18 cellular contexts compared by ENCODE assay signal in the genomic region with DNA sequence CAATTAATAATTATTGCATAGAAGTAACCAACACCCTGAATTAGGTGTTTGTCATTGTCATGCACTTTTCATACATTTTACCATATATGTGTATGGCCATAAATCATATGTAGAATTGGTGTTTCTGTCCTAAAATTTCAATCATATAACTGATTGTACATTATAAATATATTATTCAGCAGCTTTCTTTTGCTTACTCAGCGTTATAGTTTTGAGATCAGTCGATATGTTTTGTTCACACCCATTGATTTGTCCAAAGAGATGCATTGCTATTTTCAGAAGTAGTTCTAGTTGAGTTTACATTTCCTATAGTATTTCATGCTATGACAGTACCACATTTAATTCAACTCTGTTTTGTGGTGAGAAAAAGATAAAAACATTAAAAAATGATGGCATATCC. TPM values are rescaled to one million over a fixed set of nuclear protein-coding genes. Genes with fewer than 3 reads are reported as not detected.
DNase-seq lines count a peak whose midpoint lies in the region; ATAC-seq, FAIRE-seq and TF ChIP-seq lines count a peak whose summit lies in the region.
"Had no signal": no experiment of that assay in that cellular context is flagged by ENCODE, and none has a peak within 500 bp of the region (broad histone marks: within the 10 kb centered on the region; RNA-seq: fewer than 3 reads in every experiment).

No MANE protein-coding gene starts in this region.

- no peak overlapping the region for H3K27ac ChIP-seq in A549
- no peak overlapping the region for H3K27ac ChIP-seq in IMR-90 (ENCODE audit: insufficient read depth, low read length)
- H3K27ac ChIP-seq in H1 (ENCODE audit: low read depth, low read length) = no peak overlapping the region
- H3K27ac ChIP-seq: BLaER1 treated with 17β-estradiol and CSF1 and Interleukin-3, amounts not matched to agents 10 nM and 100 nM; C4-2B had no signal

- H4K8ac ChIP-seq in IMR-90 (ENCODE audit: low read depth in 2 of 2, low read length in 2 of 2) = no peak overlapping the region
- no peak overlapping the region for H4K8ac ChIP-seq in H1 (ENCODE audit: extremely low read depth, insufficient read depth, low read length)

- H4K91ac ChIP-seq in IMR-90 (ENCODE audit: insufficient read depth, low read depth, low read length) (no peak overlapping the region), H1 (replicated peaks; ENCODE audit: insufficient read length, low read length) (no peak overlapping the region)

- no peak overlapping the region for H3K56ac ChIP-seq in IMR-90 (ENCODE audit: extremely low read depth, insufficient read depth, low read length)
- H3K56ac ChIP-seq in H1 (replicated peaks; ENCODE audit: insufficient read length, low read depth, low read length) = no peak overlapping the region

- H3K23ac ChIP-seq in IMR-90 (ENCODE audit: low read depth, low read length) (no peak overlapping the region), H1 (ENCODE audit: insufficient read length) (no peak overlapping the region)

- H2BK15ac ChIP-seq in IMR-90 (ENCODE audit: low read depth, low read length) (no peak overlapping the region), H1 (ENCODE audit: low read length) (no peak overlapping the region)

- H3K9me3 ChIP-seq in A549 (no peaks in the 10 kb centered on the region), IMR-90 (ENCODE audit: control insufficient read depth, insufficient read depth, low read length) (no peaks in the 10 kb centered on the region), H1 (ENCODE audit: insufficient read depth in 2 of 2, low read depth in 1 of 2, low read length in 1 of 2) (peaks cover 0 to 9% of the 10 kb centered on the region in 2 experiments; a peak in 1 of 4 replicates)
- H3K9me3 ChIP-seq: Caco-2 had no signal

- no peaks in the 10 kb centered on the region for H4K20me1 ChIP-seq in IMR-90 (ENCODE audit: insufficient read depth, low read length)
- no peaks in the 10 kb centered on the region for H4K20me1 ChIP-seq in H1 (replicated peaks in 1 of 2; ENCODE audit: control insufficient read depth in 1 of 2, insufficient read depth in 2 of 2, low read length in 2 of 2)
- H4K20me1 ChIP-seq: BLaER1 treated with 17β-estradiol and CSF1 and Interleukin-3, amounts not matched to agents 10 nM and 100 nM had no signal

- TF ChIP-seq CTCF in A549 (IDR thresholded peaks at IDR 0.05) = no peak
- no peak for TF ChIP-seq CTCF in IMR-90 (conservative IDR thresholded peaks at IDR 0.05; ENCODE audit: low read depth, low read length)
- TF ChIP-seq CTCF in H1 (IDR thresholded peaks at IDR 0.05; ENCODE audit: control extremely low read depth in 1 of 3, insufficient read depth in 1 of 3, low read depth in 1 of 3, low read length in 3 of 3) = no peak

- no peaks in the 10 kb centered on the region for H3K79me1 ChIP-seq in IMR-90 (ENCODE audit: low read depth in 1 of 2, low read length in 2 of 2)
- H3K79me1 ChIP-seq in H1 (ENCODE audit: low read depth, low read length) = no peaks in the 10 kb centered on the region

- no peaks in the 10 kb centered on the region for H3K9me1 ChIP-seq in IMR-90 (ENCODE audit: insufficient read depth, low read length)

- no TSS peak for BruUV-seq in IMR-90 (replicated peaks; lab: Mats Ljungman, UMichigan)

- TF ChIP-seq EP300 in A549 (IDR thresholded peaks at IDR 0.05) = no peak
- TF ChIP-seq EP300 in H1 (IDR thresholded peaks at IDR 0.05; ENCODE audit: borderline replicate concordance in 1 of 2, low read depth in 2 of 2, low read length in 2 of 2) = no peak

- H3K18ac ChIP-seq in IMR-90 (ENCODE audit: low read depth, low read length) (no peak overlapping the region), H1 (ENCODE audit: extremely low read depth, low read length) (no peak overlapping the region)

- no peak overlapping the region for H2BK20ac ChIP-seq in IMR-90 (ENCODE audit: low read depth, low read length)
- H2BK20ac ChIP-seq in H1 (ENCODE audit: low read length) = no peak overlapping the region

- H3K4me3 ChIP-seq in A549 = no peak overlapping the region
- no peak overlapping the region for H3K4me3 ChIP-seq in IMR-90 (ENCODE audit: insufficient read depth, low read depth, low read length)
- no peak overlapping the region for H3K4me3 ChIP-seq in H1 (ENCODE audit: extremely low read depth in 1 of 4, insufficient read depth in 2 of 4, low read depth in 3 of 4, low read length in 4 of 4)
- H3K4me3 ChIP-seq: BLaER1 treated with 17β-estradiol and CSF1 and Interleukin-3, amounts not matched to agents 10 nM and 100 nM had no signal

- no peak overlapping the region for H2AFZ ChIP-seq in IMR-90 (replicated peaks; ENCODE audit: low read length, poor library complexity)
- H2AFZ ChIP-seq in H1 (ENCODE audit: low read length) = no peak overlapping the region

- FAIRE-seq in A549 (lab: Jason Lieb, UNC) (no peak), H1 (lab: Jason Lieb, UNC) (no peak)
- FAIRE-seq: D721Med, G401.6, GM19239 had no signal

- no peaks in the 10 kb centered on the region for H3K36me3 ChIP-seq in IMR-90 (ENCODE audit: control insufficient read depth, insufficient read depth, low read length)
- peaks cover 0 to 5% (median 0%) of the 10 kb centered on the region in 4 experiments; a peak in 1 of 8 replicates for H3K36me3 ChIP-seq in H1 (ENCODE audit: control insufficient read depth in 2 of 4, insufficient read depth in 4 of 4, low read length in 3 of 4)
- H3K36me3 ChIP-seq: BLaER1 treated with 17β-estradiol and CSF1 and Interleukin-3, amounts not matched to agents 10 nM and 100 nM had no signal

- no peak overlapping the region for H3K9ac ChIP-seq in IMR-90 (ENCODE audit: low read depth, low read length)
- H3K9ac ChIP-seq in H1 (replicated peaks in 1 of 4; ENCODE audit: extremely low read depth in 1 of 4, low read depth in 3 of 4, low read length in 3 of 4) = no peak overlapping the region
- H3K9ac ChIP-seq: BLaER1 treated with 17β-estradiol and CSF1 and Interleukin-3, amounts not matched to agents 10 nM and 100 nM had no signal

- H3K27me3 ChIP-seq in IMR-90 (ENCODE audit: control insufficient read depth, insufficient read depth, low read length) = no peaks in the 10 kb centered on the region
- H3K27me3 ChIP-seq in H1 (replicated peaks in 1 of 4; ENCODE audit: control insufficient read depth in 3 of 4, extremely low read depth in 1 of 4, insufficient read depth in 3 of 4, low read length in 3 of 4) = no peaks in the 10 kb centered on the region
- H3K27me3 ChIP-seq: BLaER1 treated with 17β-estradiol and CSF1 and Interleukin-3, amounts not matched to agents 10 nM and 100 nM had no signal

- H3K23me2 ChIP-seq in H1 (ENCODE audit: low read depth, low read length) = peaks cover 2% of the 10 kb centered on the region; the same call in 1 of the 2 replicates

- WGBS in A549 (ENCODE audit: missing lambda C conversion rate) = 13% methylated on average over 2 of the region's 2 CpGs
- no CpG with 5 or more reads among the region's 2 CpGs for WGBS in IMR-90 (ENCODE audit: extremely low coverage in 2 of 2, insufficient read length in 1 of 2), 2 experiments
- 88% methylated on average over 2 of the region's 2 CpGs; no CpG with 5 or more reads in 1 of the 2 experiments for WGBS in H1 (ENCODE audit: extremely low coverage in 1 of 2, insufficient coverage in 1 of 2, insufficient read length in 1 of 2, insufficient replicate concordance in 2 of 2, low coverage in 1 of 2, low lambda C conversion rate in 2 of 2, missing lambda C conversion rate in 1 of 2), 2 experiments

- H4K5ac ChIP-seq in IMR-90 (ENCODE audit: low read depth, low read length) = no peak overlapping the region
- no peak overlapping the region for H4K5ac ChIP-seq in H1 (ENCODE audit: insufficient read length, low read depth, low read length)

- no peak overlapping the region for H2AK5ac ChIP-seq in IMR-90 (ENCODE audit: low read depth, low read length)
- H2AK5ac ChIP-seq in H1 (ENCODE audit: low read depth, low read length) = no peak overlapping the region

- no peak overlapping the region for H2BK5ac ChIP-seq in IMR-90 (ENCODE audit: low read depth, low read length, poor library complexity, severe bottlenecking)
- H2BK5ac ChIP-seq in H1 (ENCODE audit: low read depth, low read length) = no peak overlapping the region

- no peak overlapping the region for H2BK12ac ChIP-seq in H1 (ENCODE audit: low read depth, low read length)

- DNase-seq in A549 (ENCODE audit: low read depth in 1 of 2, low spot score in 1 of 2) = no peak
- DNase-seq in IMR-90 = no peak
- no peak for DNase-seq in H1 (ENCODE audit: low read depth in 1 of 2, low spot score in 2 of 2)
- no peak for DNase-seq in NCI-H2227 treated with DMSO at 0.1 percent for 48 hours (lab: John Stamatoyannopoulos, UW)
- DNase-seq: 8988T; AML-193; Caco-2; Calu3; CD4-positive, alpha-beta T cell; CD8-positive, alpha-beta T cell; DMS79 treated with DMSO at 0.1 percent for 48 hours; GF-D8 had no signal

- H3K4me1 ChIP-seq in A549 = no peaks in the 10 kb centered on the region
- no peaks in the 10 kb centered on the region for H3K4me1 ChIP-seq in IMR-90 (ENCODE audit: control insufficient read depth, insufficient read depth, low read length)
- no peaks in the 10 kb centered on the region for H3K4me1 ChIP-seq in H1 (replicated peaks in 1 of 4; ENCODE audit: control insufficient read depth in 3 of 4, insufficient read depth in 4 of 4, low read length in 3 of 4)
- H3K4me1 ChIP-seq: Caco-2 had no signal

- dilution Hi-C loops in IMR-90 (cut with HindIII; ENCODE audit: low sequenced_read_pairs, unreplicated experiment) = no loop called here

- in situ Hi-C loops in IMR-90 (cut with MboI; ENCODE audit: low sequenced_read_pairs) = no loop called here

- no peak overlapping the region for H3K14ac ChIP-seq in IMR-90 (replicated peaks; ENCODE audit: low read depth, low read length)
- no peak overlapping the region for H3K14ac ChIP-seq in H1 (ENCODE audit: insufficient read length)

- POLR2A ChIA-PET in A549 (lab: Yijun Ruan, JAX) (no interaction called here), IMR-90 (lab: Charles Lee; ENCODE audit: unreplicated experiment) (no interaction called here), H1 (lab: Charles Lee; ENCODE audit: partially characterized antibody) (no interaction called here)

- no peak overlapping the region for H3K4me2 ChIP-seq in A549
- no peak overlapping the region for H3K4me2 ChIP-seq in IMR-90 (ENCODE audit: low read depth, low read length)
- no peak overlapping the region for H3K4me2 ChIP-seq in H1 (ENCODE audit: insufficient read depth in 1 of 2, low read depth in 2 of 2, low read length in 2 of 2)
- H3K4me2 ChIP-seq: BLaER1 treated with 17β-estradiol and CSF1 and Interleukin-3, amounts not matched to agents 10 nM and 100 nM had no signal

- intact Hi-C loops in IMR-90 (cut with micrococcal nuclease) = no loop called here

- TF ChIP-seq POLR2A in A549 (IDR thresholded peaks at IDR 0.05; ENCODE audit: low read length) (no peak), IMR-90 (IDR thresholded peaks at IDR 0.05; ENCODE audit: low read depth, low read length) (no peak), H1 (IDR thresholded peaks at IDR 0.05; ENCODE audit: control extremely low read depth in 1 of 2, low read depth in 2 of 2, low read length in 2 of 2) (no peak)

- H2BK120ac ChIP-seq in IMR-90 (ENCODE audit: low read depth, low read length) (no peak overlapping the region), H1 (replicated peaks; ENCODE audit: low read depth, low read length) (no peak overlapping the region)

- CTCF ChIA-PET in A549 (lab: Yijun Ruan, JAX) = no interaction called here
- CTCF ChIA-PET in IMR-90 (lab: Yijun Ruan, JAX) = interaction anchor here (0.6 kb wide), 1 partner anchor 78 kb away, joined by 4 read pairs; no protein-coding TSS in a partner anchor
- CTCF ChIA-PET in H1 (lab: Charles Lee; ENCODE audit: partially characterized antibody) = no interaction called here

- no peak overlapping the region for H2AK9ac ChIP-seq in IMR-90 (replicated peaks; ENCODE audit: low read depth, low read length, poor library complexity)

- no peak for ATAC-seq in A549
- no peak for ATAC-seq in IMR-90 (ENCODE audit: low read depth)
- no peak for ATAC-seq in GM21723 (IDR thresholded peaks at IDR 0.05; ENCODE audit: unreplicated experiment)
- ATAC-seq: CD8-positive, alpha-beta T cell had no signal

- H3K4ac ChIP-seq in IMR-90 (ENCODE audit: low read depth, low read length) (no peak overlapping the region), H1 (replicated peaks; ENCODE audit: insufficient read length, low read depth, low read length) (no peak overlapping the region)

- no peak for TF ChIP-seq RAD21 in A549 (conservative IDR thresholded peaks at IDR 0.05 in 1 of 2, IDR thresholded peaks at IDR 0.05 in 1 of 2)
- TF ChIP-seq RAD21 in IMR-90 (IDR thresholded peaks at IDR 0.05; ENCODE audit: low read length) = no peak
- no peak for TF ChIP-seq RAD21 in H1 (IDR thresholded peaks at IDR 0.05 in 1 of 2, conservative IDR thresholded peaks at IDR 0.05 in 1 of 2; ENCODE audit: low read depth in 2 of 2, low read length in 2 of 2)

- H3K79me2 ChIP-seq in H1 (ENCODE audit: control insufficient read depth in 1 of 2, insufficient read depth in 2 of 2, low read length in 2 of 2) = no peaks in the 10 kb centered on the region

RNA-seq across cellular contexts. Expression of a gene that starts 50.5 kb away (rescaled TPM):
- polyA plus RNA-seq in A549 (2011; rRNA removed) (65.8 and 70.4 TPM in 2 replicates), A549 (2017; fragmentation: RNase III; extraction: RNeasy Plus Mini Kit Qiagen cat#74134 plus additional on column Dnase treatment) (25.8 to 26.9 TPM (median 26.8 TPM) in 3 replicates), IMR-90 (2012; rRNA removed) (27.6 and 31.7 TPM in 2 replicates), H1 (2011; rRNA removed) (16.5 and 22.2 TPM in 2 replicates)
- polyA plus RNA-seq in A549 (2012; cell fraction: cytosol; rRNA removed) = 13.5 and 17.6 TPM in 2 replicates
- polyA plus RNA-seq in A549 (2012; cell fraction: nucleus; rRNA removed) = 22.0 and 25.8 TPM in 2 replicates
- polyA minus RNA-seq in A549 (2011; rRNA and poly(A)+ RNA removed) = 72.5 and 83.8 TPM in 2 replicates
- 50.0 and 50.2 TPM in 2 replicates for total RNA-seq in IMR-90 (2012; rRNA removed)
- polyA plus RNA-seq in IMR-90 (2012; cell fraction: cytosol; rRNA removed) = 10.7 and 10.9 TPM in 2 replicates
- polyA plus RNA-seq in IMR-90 (2012; cell fraction: nucleus; rRNA removed; ENCODE audit: low replicate concordance) = 18.6 and 48.8 TPM in 2 replicates
- 36.8 and 40.3 TPM in 2 replicates for total RNA-seq in H1 (2021; fragmentation: NEBNext Ultra II Directional; extraction: Animal tissue kit (Norgen Biotek cat#: 25700))
- 22.1 TPM for polyA plus RNA-seq in H1 (2011; cell fraction: cytosol; rRNA removed)
- 32.8 TPM for polyA plus RNA-seq in H1 (2011; cell fraction: nucleus; rRNA removed)
- polyA plus RNA-seq in H1 (2012, experiment 1 of 2) = 21.9 to 33.5 TPM (median 25.1 TPM) in 4 replicates
- 2.1 TPM for polyA plus RNA-seq in H1 (2012, experiment 2 of 2)
- 24.3 TPM for polyA plus RNA-seq in H1 (2013, experiment 1 of 2)
- 24.1 TPM for polyA plus RNA-seq in H1 (2013, experiment 2 of 2)
- polyA minus RNA-seq in H1 (2011; rRNA and poly(A)+ RNA removed) = 59.6 and 73.5 TPM in 2 replicates
- polyA minus RNA-seq in H1 (2011; cell fraction: cytosol; rRNA and poly(A)+ RNA removed) = 26.0 TPM
- polyA minus RNA-seq in H1 (2011; cell fraction: nucleus; rRNA and poly(A)+ RNA removed) = 50.1 TPM
